1 cellular context compared by ENCODE assay signal in genomic region chr1:236084386-236084730, GRCh38.
A peak's percentile ranks its signal among the peaks of the same experiment; 100 is the strongest.
TF ChIP-seq lines count a peak whose summit lies in the region.

No MANE protein-coding gene starts in this region.

TF ChIP-seq in HepG2, 621 proteins besides CTCF, POLR2A, EP300 and RAD21 (continued from another document):
- TF ChIP-seq MYNN (CRISPR knock-in tag; IDR thresholded peaks at IDR 0.05; ENCODE audit: low read depth) (no peak), TMF1 (CRISPR knock-in tag; IDR thresholded peaks at IDR 0.05; ENCODE audit: low read depth) (no peak), RARA (CRISPR knock-in tag; IDR thresholded peaks at IDR 0.05) (no peak), ZMYM3 (CRISPR knock-in tag; IDR thresholded peaks at IDR 0.05) (peak; percentile 36; the same call in 1 of the 2 replicates), REST (IDR thresholded peaks at IDR 0.05; ENCODE audit: borderline replicate concordance in 1 of 2, low read depth in 1 of 2, low read length in 2 of 2) (no peak)
